35 cellular contexts compared by ENCODE assay signal in the genomic region with DNA sequence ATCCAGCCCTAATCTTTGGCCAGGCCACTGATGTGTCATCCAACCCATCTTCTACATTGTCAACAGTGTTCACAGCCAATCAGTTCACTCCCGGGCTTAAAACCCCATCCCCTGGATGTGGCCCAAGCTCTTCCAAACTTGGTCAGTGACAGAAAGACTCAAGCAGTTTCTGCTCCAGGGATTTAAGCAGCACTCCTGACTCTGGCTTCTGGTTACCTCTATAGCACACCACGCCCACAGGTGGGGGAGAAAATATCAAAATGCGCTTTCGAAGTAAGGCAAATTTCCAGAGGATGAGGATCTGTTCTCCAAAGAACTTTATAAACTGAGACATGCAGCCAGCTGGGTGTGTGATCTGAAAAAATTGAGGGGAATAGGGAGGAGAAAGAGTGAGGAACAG. TPM values are rescaled to one million over a fixed set of nuclear protein-coding genes. Genes with fewer than 3 reads are reported as not detected.
DNase-seq lines count a peak whose midpoint lies in the region; ATAC-seq and TF ChIP-seq lines count a peak whose summit lies in the region.
"Had no signal": no experiment of that assay in that cellular context is flagged by ENCODE, and none has a peak within 500 bp of the region (broad histone marks: within the 10 kb centered on the region; RNA-seq: fewer than 3 reads in every experiment).

No MANE protein-coding gene starts in this region.

- no peaks in the 10 kb centered on the region for H3K9me3 Mint-ChIP-seq in activated T-cell treated with anti-CD3 and anti-CD28 coated beads, Interleukin-2, amount 50 U/mL, for 24 hours
- no peaks in the 10 kb centered on the region for H3K9me3 Mint-ChIP-seq in activated T-cell treated with anti-CD3 and anti-CD28 coated beads, Interleukin-2, amount 50 U/mL, for 4 hours
- H3K9me3 Mint-ChIP-seq in activated T-helper 1 cell treated with anti-CD3 and anti-CD28 coated beads, Interleukin-12 subunit alpha, Interleukin-12 subunit beta, Interleukin-2, Interleukin-4 antibody, amounts not matched to agents 30 ng/mL and 10 ng/mL and 1 ng/mL, durations not matched to agents 14 hours and 24 hours and 36 hours, result no peaks in the 10 kb centered on the region
- no peaks in the 10 kb centered on the region for H3K9me3 Mint-ChIP-seq in endothelial cell (ENCODE audit: unreplicated experiment)
- no peaks in the 10 kb centered on the region for H3K9me3 Mint-ChIP-seq in progenitor cell of endocrine pancreas (ENCODE audit: low read depth)
- peaks cover 2% of the 10 kb centered on the region for H3K9me3 Mint-ChIP-seq in glutamatergic neuron (ENCODE audit: unreplicated experiment)

- in situ Hi-C loops in brain microvascular endothelial cell (cut with HindIII; ENCODE audit: low pct_ligation_motif_present, low sequenced_read_pairs), result no loop called here

- TF ChIP-seq CTCF in endothelial cell (IDR thresholded peaks at IDR 0.05; ENCODE audit: unreplicated experiment), result no peak
- TF ChIP-seq CTCF in progenitor cell of endocrine pancreas (IDR thresholded peaks at IDR 0.05; ENCODE audit: unreplicated experiment), result no peak
- TF ChIP-seq CTCF in glutamatergic neuron (IDR thresholded peaks at IDR 0.05; ENCODE audit: partially characterized antibody, unreplicated experiment), result no peak
- TF ChIP-seq CTCF in brain microvascular endothelial cell (IDR thresholded peaks at IDR 0.05; ENCODE audit: low read depth, low read length, missing control alignments), result no peak

- no peak overlapping the region for H3K27ac ChIP-seq in brain microvascular endothelial cell
- H3K27ac ChIP-seq: A549, body of pancreas, gastroesophageal sphincter, right lobe of liver, transverse colon, VCaP had no signal

- no peaks in the 10 kb centered on the region for H3K27me3 Mint-ChIP-seq in activated T-cell treated with anti-CD3 and anti-CD28 coated beads, Interleukin-2, amount 50 U/mL, for 24 hours
- H3K27me3 Mint-ChIP-seq in activated T-cell treated with anti-CD3 and anti-CD28 coated beads, Interleukin-2, amount 50 U/mL, for 4 hours (ENCODE audit: low read depth), result no peaks in the 10 kb centered on the region
- no peaks in the 10 kb centered on the region for H3K27me3 Mint-ChIP-seq in activated T-helper 1 cell treated with anti-CD3 and anti-CD28 coated beads, Interleukin-12 subunit alpha, Interleukin-12 subunit beta, Interleukin-2, Interleukin-4 antibody, amounts not matched to agents 30 ng/mL and 10 ng/mL and 1 ng/mL, durations not matched to agents 14 hours and 24 hours and 36 hours (ENCODE audit: insufficient read depth)
- H3K27me3 Mint-ChIP-seq in endothelial cell (ENCODE audit: unreplicated experiment) (peaks cover 7% of the 10 kb centered on the region), progenitor cell of endocrine pancreas (no peaks in the 10 kb centered on the region), glutamatergic neuron (ENCODE audit: unreplicated experiment) (peaks cover 5% of the 10 kb centered on the region)

- H3K4me3 ChIP-seq in brain microvascular endothelial cell (ENCODE audit: low read depth, low read length), result no peak overlapping the region
- H3K4me3 ChIP-seq: A549, body of pancreas, gastroesophageal sphincter, GM12878, lung, mucosa of descending colon, right lobe of liver, spleen, transverse colon had no signal

- intact Hi-C loops in activated T-helper 1 cell treated with anti-CD3 and anti-CD28 coated beads, Interleukin-12 subunit alpha, Interleukin-12 subunit beta, Interleukin-2, Interleukin-4 antibody, amounts not matched to agents 30 ng/mL and 10 ng/mL and 1 ng/mL, durations not matched to agents 14 hours and 24 hours and 36 hours (cut with micrococcal nuclease), result no loop called here

- peaks cover 5% of the 10 kb centered on the region for H3K4me1 Mint-ChIP-seq in activated T-cell treated with anti-CD3 and anti-CD28 coated beads, Interleukin-2, amount 50 U/mL, for 24 hours (ENCODE audit: low read depth)
- H3K4me1 Mint-ChIP-seq in activated T-cell treated with anti-CD3 and anti-CD28 coated beads, Interleukin-2, amount 50 U/mL, for 4 hours (ENCODE audit: low read depth), result peaks cover 5% of the 10 kb centered on the region
- H3K4me1 Mint-ChIP-seq in activated T-helper 1 cell treated with anti-CD3 and anti-CD28 coated beads, Interleukin-12 subunit alpha, Interleukin-12 subunit beta, Interleukin-2, Interleukin-4 antibody, amounts not matched to agents 30 ng/mL and 10 ng/mL and 1 ng/mL, durations not matched to agents 14 hours and 24 hours and 36 hours (ENCODE audit: low read depth), result peaks cover 29% of the 10 kb centered on the region
- H3K4me1 Mint-ChIP-seq in endothelial cell (ENCODE audit: unreplicated experiment) (peaks cover 45% of the 10 kb centered on the region), progenitor cell of endocrine pancreas (ENCODE audit: low read depth) (no peaks in the 10 kb centered on the region), glutamatergic neuron (ENCODE audit: low read depth, unreplicated experiment) (no peaks in the 10 kb centered on the region)

- no peak overlapping the region for H3K4me3 Mint-ChIP-seq in activated T-cell treated with anti-CD3 and anti-CD28 coated beads, Interleukin-2, amount 50 U/mL, for 24 hours
- H3K4me3 Mint-ChIP-seq in activated T-cell treated with anti-CD3 and anti-CD28 coated beads, Interleukin-2, amount 50 U/mL, for 4 hours, result no peak overlapping the region
- no peak overlapping the region for H3K4me3 Mint-ChIP-seq in activated T-helper 1 cell treated with anti-CD3 and anti-CD28 coated beads, Interleukin-12 subunit alpha, Interleukin-12 subunit beta, Interleukin-2, Interleukin-4 antibody, amounts not matched to agents 30 ng/mL and 10 ng/mL and 1 ng/mL, durations not matched to agents 14 hours and 24 hours and 36 hours
- peak overlapping the region; percentile 23 for H3K4me3 Mint-ChIP-seq in endothelial cell (ENCODE audit: unreplicated experiment)
- no peak overlapping the region for H3K4me3 Mint-ChIP-seq in progenitor cell of endocrine pancreas (ENCODE audit: low read depth)
- no peak overlapping the region for H3K4me3 Mint-ChIP-seq in glutamatergic neuron (ENCODE audit: unreplicated experiment)

- DNase-seq in activated T-cell treated with anti-CD3 and anti-CD28 coated beads, Interleukin-2, amount 50 U/mL, for 24 hours, result no peak
- no peak for DNase-seq in activated T-cell treated with anti-CD3 and anti-CD28 coated beads, Interleukin-2, amount 50 U/mL, for 4 hours
- no peak for DNase-seq in activated T-helper 1 cell treated with anti-CD3 and anti-CD28 coated beads, Interleukin-12 subunit alpha, Interleukin-12 subunit beta, Interleukin-2, Interleukin-4 antibody, amounts not matched to agents 30 ng/mL and 10 ng/mL and 1 ng/mL, durations not matched to agents 14 hours and 24 hours and 36 hours (ENCODE audit: low spot score)
- no peak for DNase-seq in endothelial cell (ENCODE audit: low spot score)
- DNase-seq in progenitor cell of endocrine pancreas (ENCODE audit: low spot score, unreplicated experiment), result no peak
- no peak for DNase-seq in glutamatergic neuron
- DNase-seq in brain microvascular endothelial cell, result no peak
- DNase-seq: activated CD4-positive, alpha-beta T cell treated with anti-CD3 and anti-CD28 coated beads, Interleukin-2, amount 50 U/mL, for 48 hours; activated CD8-positive, alpha-beta memory T cell treated with anti-CD3 and anti-CD28 coated beads, Interleukin-2, amount 50 U/mL, for 4 hours; activated gamma-delta T cell; AML-193; body of pancreas; DMS153; hippocampal formation; mucosa of descending colon; NCI-H1105; NCI-H187 treated with DMSO at 0.1 percent for 48 hours; NCI-H2171 treated with DMSO at 0.1 percent for 48 hours; NCI-H510A; posterior cingulate gyrus; right lobe of liver; SIG-M5; spleen; stimulated activated CD8-positive, alpha-beta memory T cell treated with anti-CD3 and anti-CD28 coated beads, Interleukin-4, amount 100 ng/mL, for 48 hours; T1000; transverse colon had no signal

- ATAC-seq in activated T-cell treated with anti-CD3 and anti-CD28 coated beads, Interleukin-2, amount 50 U/mL, for 4 hours, result no peak
- ATAC-seq in GM18873 (IDR thresholded peaks at IDR 0.05; ENCODE audit: low FRiP score, unreplicated experiment), result no peak
- ATAC-seq: A549, body of pancreas, gastroesophageal sphincter, GM12878, mucosa of descending colon, right lobe of liver had no signal

- H3K27ac Mint-ChIP-seq in activated T-cell treated with anti-CD3 and anti-CD28 coated beads, Interleukin-2, amount 50 U/mL, for 24 hours, result peak overlapping the region; percentile 64
- peak overlapping the region; percentile 24 for H3K27ac Mint-ChIP-seq in activated T-helper 1 cell treated with anti-CD3 and anti-CD28 coated beads, Interleukin-12 subunit alpha, Interleukin-12 subunit beta, Interleukin-2, Interleukin-4 antibody, amounts not matched to agents 30 ng/mL and 10 ng/mL and 1 ng/mL, durations not matched to agents 14 hours and 24 hours and 36 hours
- H3K27ac Mint-ChIP-seq in endothelial cell (ENCODE audit: unreplicated experiment) (peak overlapping the region; percentile 63), progenitor cell of endocrine pancreas (peak overlapping the region; percentile 54), glutamatergic neuron (ENCODE audit: unreplicated experiment) (no peak overlapping the region)

- peaks cover 67% of the 10 kb centered on the region for H3K36me3 Mint-ChIP-seq in activated T-cell treated with anti-CD3 and anti-CD28 coated beads, Interleukin-2, amount 50 U/mL, for 24 hours (ENCODE audit: low read depth)
- peaks cover 34% of the 10 kb centered on the region for H3K36me3 Mint-ChIP-seq in activated T-cell treated with anti-CD3 and anti-CD28 coated beads, Interleukin-2, amount 50 U/mL, for 4 hours (ENCODE audit: insufficient read depth)
- H3K36me3 Mint-ChIP-seq in activated T-helper 1 cell treated with anti-CD3 and anti-CD28 coated beads, Interleukin-12 subunit alpha, Interleukin-12 subunit beta, Interleukin-2, Interleukin-4 antibody, amounts not matched to agents 30 ng/mL and 10 ng/mL and 1 ng/mL, durations not matched to agents 14 hours and 24 hours and 36 hours (ENCODE audit: low read depth), result peaks cover 48% of the 10 kb centered on the region
- H3K36me3 Mint-ChIP-seq in endothelial cell (ENCODE audit: low read depth, unreplicated experiment) (peaks cover 54% of the 10 kb centered on the region), progenitor cell of endocrine pancreas (ENCODE audit: insufficient read depth) (peaks cover 20% of the 10 kb centered on the region), glutamatergic neuron (ENCODE audit: unreplicated experiment) (peaks cover 5% of the 10 kb centered on the region)

- no peaks in the 10 kb centered on the region for H3K27me3 ChIP-seq in brain microvascular endothelial cell (replicated peaks)
- H3K27me3 ChIP-seq: body of pancreas, gastroesophageal sphincter, right lobe of liver, spleen, transverse colon had no signal

- H3K36me3 ChIP-seq in brain microvascular endothelial cell (replicated peaks), result peaks cover 6% of the 10 kb centered on the region

RNA-seq across cellular contexts. Expression of gene DENND11, which starts 35.9 kb away (rescaled TPM):
- 10 to 100 TPM; 15.4 to 16.1 (median 15.8) TPM for total RNA-seq in activated T-cell treated with anti-CD3 and anti-CD28 coated beads, Interleukin-2, amount 50 U/mL, for 4 hours
- 31.3 and 33.5 TPM in 2 replicates for total RNA-seq in activated T-helper 1 cell treated with anti-CD3 and anti-CD28 coated beads, Interleukin-12 subunit alpha, Interleukin-12 subunit beta, Interleukin-2, Interleukin-4 antibody, amounts not matched to agents 30 ng/mL and 10 ng/mL and 1 ng/mL, durations not matched to agents 14 hours and 24 hours and 36 hours
- total RNA-seq in endothelial cell (ENCODE audit: unreplicated experiment), result 77.0 TPM
- 52.3 and 52.8 TPM in 2 replicates for total RNA-seq in progenitor cell of endocrine pancreas
- total RNA-seq in glutamatergic neuron (ENCODE audit: unreplicated experiment), result 9.5 TPM

RNA-seq across cellular contexts. Expression of gene WEE2, which starts 42.1 kb away (rescaled TPM):
- not detected for total RNA-seq in activated T-cell treated with anti-CD3 and anti-CD28 coated beads, Interleukin-2, amount 50 U/mL, for 4 hours
- 0.10 and 0.12 TPM in 2 replicates for total RNA-seq in activated T-helper 1 cell treated with anti-CD3 and anti-CD28 coated beads, Interleukin-12 subunit alpha, Interleukin-12 subunit beta, Interleukin-2, Interleukin-4 antibody, amounts not matched to agents 30 ng/mL and 10 ng/mL and 1 ng/mL, durations not matched to agents 14 hours and 24 hours and 36 hours
- total RNA-seq in endothelial cell (ENCODE audit: unreplicated experiment), result 0.33 TPM
- 0.16 and 0.36 TPM in 2 replicates for total RNA-seq in progenitor cell of endocrine pancreas
- not detected for total RNA-seq in glutamatergic neuron (ENCODE audit: unreplicated experiment)
- total RNA-seq: body of pancreas, chondrocyte, fibroblast of lung, gastroesophageal sphincter, GM12878, lung, M059J, mucosa of descending colon, right lobe of liver, spleen, transverse colon had no signal
